16 cellular contexts compared by ENCODE assay signal in the genomic region with DNA sequence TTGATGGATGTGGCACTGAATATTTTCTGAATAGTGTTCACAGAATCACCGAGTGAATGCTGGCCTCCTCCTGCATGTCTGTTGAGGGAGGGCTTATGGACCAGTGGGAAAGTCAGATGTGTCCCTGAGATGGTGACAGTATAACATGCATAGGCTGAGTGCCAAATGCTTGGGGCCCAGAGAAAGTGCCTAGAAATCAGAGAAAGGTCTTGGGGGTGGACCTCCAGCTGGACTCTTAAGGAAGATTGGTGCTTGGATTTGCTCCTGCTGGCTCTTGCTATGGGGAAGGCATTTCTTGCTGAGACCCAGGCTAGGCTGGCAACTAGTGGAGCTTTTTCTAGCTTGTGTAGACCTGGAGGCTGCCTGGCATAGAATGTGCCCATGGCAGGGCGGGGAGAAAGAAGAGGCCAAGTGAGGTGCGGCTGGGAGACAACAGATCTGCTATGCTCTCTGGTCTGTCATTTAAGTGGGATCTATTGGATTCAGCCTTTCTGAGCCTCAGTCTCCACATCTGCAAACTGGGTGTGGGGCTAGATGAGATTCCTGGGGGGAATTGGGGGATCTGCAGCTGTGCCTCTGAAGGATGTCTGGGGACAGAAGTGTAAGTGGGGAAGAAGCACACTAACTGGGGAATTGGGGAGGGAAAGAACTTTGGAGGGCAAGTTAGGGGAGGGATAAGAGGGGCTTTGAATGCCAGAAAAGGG. TPM values are rescaled to one million over a fixed set of nuclear protein-coding genes. Genes with fewer than 3 reads are reported as not detected.
DNase-seq lines count a peak whose midpoint lies in the region; ATAC-seq, FAIRE-seq and TF ChIP-seq lines count a peak whose summit lies in the region.
"Had no signal": no experiment of that assay in that cellular context is flagged by ENCODE, and none has a peak within 500 bp of the region (broad histone marks: within the 10 kb centered on the region; RNA-seq: fewer than 3 reads in every experiment).

No MANE protein-coding gene starts in this region.

- 83% methylated on average over 3 of the region's 3 CpGs for WGBS in HepG2 (ENCODE audit: low lambda C conversion rate)
- 78% methylated on average over 2 of the region's 3 CpGs for WGBS in right lobe of liver (ENCODE audit: insufficient coverage, low coverage, low lambda C conversion rate, missing lambda C conversion rate)
- WGBS in esophagus, 2 donors, result 56 to 60% methylated on average over 3 of the region's 3 CpGs

- H3K27me3 ChIP-seq in HepG2 (ENCODE audit: control insufficient read depth in 1 of 2, insufficient read depth in 2 of 2, low read length in 2 of 2) (no peaks in the 10 kb centered on the region), right lobe of liver (no peaks in the 10 kb centered on the region), esophagus (ENCODE audit: control insufficient read depth in 1 of 2, insufficient read depth in 2 of 2, low read length in 2 of 2) (no peaks in the 10 kb centered on the region), vagina (no peaks in the 10 kb centered on the region)

- H3K4me1 Mint-ChIP-seq in neural crest cell, result peaks cover 58% of the 10 kb centered on the region
- H3K4me1 Mint-ChIP-seq in activated CD8-positive, alpha-beta memory T cell treated with anti-CD3 and anti-CD28 coated beads, Interleukin-2, amount 10 ng/mL, durations not matched to agents 7 days and 5 days, result peaks cover 19% of the 10 kb centered on the region

- no peak for TF ChIP-seq RAD21 in HepG2 (CRISPR knock-in tag; IDR thresholded peaks at IDR 0.05)

- peaks cover 94% of the 10 kb centered on the region for H3K79me2 ChIP-seq in HepG2 (ENCODE audit: insufficient read depth, low read length)

- no peaks in the 10 kb centered on the region for H3K27me3 Mint-ChIP-seq in neural crest cell (ENCODE audit: low read depth)
- H3K27me3 Mint-ChIP-seq in activated CD8-positive, alpha-beta memory T cell treated with anti-CD3 and anti-CD28 coated beads, Interleukin-2, amount 10 ng/mL, durations not matched to agents 7 days and 5 days, result peaks cover 83% of the 10 kb centered on the region

- no peak for FAIRE-seq in HepG2 (lab: Jason Lieb, UNC)
- FAIRE-seq: islet of Langerhans had no signal

- TF ChIP-seq CTCF in HepG2 (CRISPR knock-in tag; IDR thresholded peaks at IDR 0.05) (no peak), right lobe of liver (IDR thresholded peaks at IDR 0.05) (no peak), neural crest cell (conservative IDR thresholded peaks at IDR 0.05) (no peak), vagina (IDR thresholded peaks at IDR 0.05) (no peak)

- H3K36me3 ChIP-seq in HepG2 (replicated peaks in 1 of 2; ENCODE audit: control insufficient read depth in 1 of 2, insufficient read depth in 2 of 2, low read length in 2 of 2) (peaks cover 5 to 28% of the 10 kb centered on the region in 2 experiments), right lobe of liver (no peaks in the 10 kb centered on the region), esophagus (ENCODE audit: control insufficient read depth in 2 of 2, insufficient read depth in 2 of 2, low read length in 1 of 2) (no peaks in the 10 kb centered on the region), vagina (no peaks in the 10 kb centered on the region)
- H3K36me3 ChIP-seq: WERI-Rb-1 had no signal

- H3K4me3 Mint-ChIP-seq in neural crest cell, result no peak overlapping the region
- no peak overlapping the region for H3K4me3 Mint-ChIP-seq in activated CD8-positive, alpha-beta memory T cell treated with anti-CD3 and anti-CD28 coated beads, Interleukin-2, amount 10 ng/mL, durations not matched to agents 7 days and 5 days

- H3K4me1 ChIP-seq in HepG2 (ENCODE audit: insufficient read depth, low read length), result peaks cover 100% of the 10 kb centered on the region
- peaks cover 0 to 37% (median 15%) of the 10 kb centered on the region in 4 donors for H3K4me1 ChIP-seq in right lobe of liver
- H3K4me1 ChIP-seq in esophagus (ENCODE audit: control insufficient read depth in 2 of 2, insufficient read depth in 2 of 2, low read length in 1 of 2), result peaks cover 5 to 10% of the 10 kb centered on the region in 2 donors
- peaks cover 58% of the 10 kb centered on the region for H3K4me1 ChIP-seq in vagina

- BruUV-seq in HepG2 (replicated peaks; lab: Mats Ljungman, UMichigan), result no TSS peak

- H3K9ac ChIP-seq in HepG2 (ENCODE audit: insufficient read depth, low read depth, low read length), result peak overlapping the region; percentile 26; the same call in 1 of the 2 replicates

- peak overlapping the region; percentile 71 for H3K27ac ChIP-seq in HepG2 (ENCODE audit: extremely low read length, insufficient read depth, low read length)
- H3K27ac ChIP-seq in right lobe of liver, result peak overlapping the region in 1 of 3 donors; percentile 60
- peak overlapping the region; percentile 5 to 14 for H3K27ac ChIP-seq in esophagus (ENCODE audit: low read depth in 2 of 2, low read length in 1 of 2)
- peak overlapping the region; percentile 64 for H3K27ac ChIP-seq in vagina
- H3K27ac ChIP-seq: RWPE1, WERI-Rb-1 had no signal

- no peaks in the 10 kb centered on the region for H3K9me3 Mint-ChIP-seq in neural crest cell
- H3K9me3 Mint-ChIP-seq in activated CD8-positive, alpha-beta memory T cell treated with anti-CD3 and anti-CD28 coated beads, Interleukin-2, amount 10 ng/mL, durations not matched to agents 7 days and 5 days (ENCODE audit: low read depth), result no peaks in the 10 kb centered on the region

- TF ChIP-seq POLR2A in HepG2 (IDR thresholded peaks at IDR 0.05; ENCODE audit: insufficient read depth in 1 of 2, low read depth in 2 of 2, low read length in 2 of 2), result no peak
- TF ChIP-seq POLR2A in right lobe of liver (IDR thresholded peaks at IDR 0.05), result no peak
- no peak for TF ChIP-seq POLR2A in vagina (IDR thresholded peaks at IDR 0.05)

- H2AFZ ChIP-seq in HepG2 (ENCODE audit: low read length), result no peak overlapping the region

- CTCF ChIA-PET in HepG2 (lab: Yijun Ruan, JAX; ENCODE audit: low intra/inter-chr PET ratio, low total read pairs), result no interaction called here
- CTCF ChIA-PET in activated CD8-positive, alpha-beta memory T cell treated with anti-CD3 and anti-CD28 coated beads, Interleukin-2, amount 10 ng/mL, durations not matched to agents 7 days and 5 days (lab: Charles Lee), result no interaction called here

- in situ Hi-C loops in HepG2 (cut with HindIII; ENCODE audit: extremely low pct_ligation_motif_present, low pct_unique_long_range_greater_than_20kb), result no loop called here

- peak overlapping the region; percentile 41 for H3K4me2 ChIP-seq in HepG2 (ENCODE audit: low read depth, low read length)

- intact Hi-C loops in HepG2 (cut with micrococcal nuclease; ENCODE audit: unreplicated experiment) (no loop called here), right lobe of liver (cut with DNase I) (no loop called here), vagina (cut with DNase I) (no loop called here)

- peaks cover 35% of the 10 kb centered on the region for H4K20me1 ChIP-seq in HepG2 (ENCODE audit: insufficient read depth, low read length)

- no peaks in the 10 kb centered on the region for H3K36me3 Mint-ChIP-seq in neural crest cell (ENCODE audit: low read depth)
- H3K36me3 Mint-ChIP-seq in activated CD8-positive, alpha-beta memory T cell treated with anti-CD3 and anti-CD28 coated beads, Interleukin-2, amount 10 ng/mL, durations not matched to agents 7 days and 5 days, result no peaks in the 10 kb centered on the region

- POLR2A ChIA-PET in HepG2 (lab: Yijun Ruan, JAX), result interaction anchor here (1.6 kb wide), 1 partner anchor 46 kb away, joined by 3 read pairs; no protein-coding TSS in a partner anchor

- peak overlapping the region; percentile 87 for H3K27ac Mint-ChIP-seq in neural crest cell (ENCODE audit: unreplicated experiment)
- H3K27ac Mint-ChIP-seq in activated CD8-positive, alpha-beta memory T cell treated with anti-CD3 and anti-CD28 coated beads, Interleukin-2, amount 10 ng/mL, durations not matched to agents 7 days and 5 days, result no peak overlapping the region

- ATAC-seq in HepG2 (no peak), right lobe of liver (no peak)
- no peak for ATAC-seq in activated CD8-positive, alpha-beta memory T cell treated with anti-CD3 and anti-CD28 coated beads, Interleukin-2, amount 10 ng/mL, durations not matched to agents 7 days and 5 days
- ATAC-seq: esophagus mucosa had no signal

- H3K4me3 ChIP-seq in HepG2 (replicated peaks in 1 of 3; ENCODE audit: insufficient read depth in 1 of 3, low read depth in 2 of 3, low read length in 3 of 3) (peak overlapping the region in 1 of 3 experiments; percentile 15; a peak in 1 of 6 replicates), right lobe of liver (no peak overlapping the region), esophagus (ENCODE audit: low read depth in 1 of 2, low read length in 2 of 2) (no peak overlapping the region), vagina (no peak overlapping the region)

- DNase-seq in HepG2 (ENCODE audit: low spot score), result no peak
- no peak for DNase-seq in right lobe of liver
- DNase-seq in neural crest cell (ENCODE audit: low read depth, low spot score), result no peak
- no peak for DNase-seq in vagina (ENCODE audit: extremely low spot score in 2 of 2)
- no peak for DNase-seq in activated CD8-positive, alpha-beta memory T cell treated with anti-CD3 and anti-CD28 coated beads, Interleukin-2, amount 10 ng/mL, durations not matched to agents 7 days and 5 days
- no peak for DNase-seq in kidney tubule cell (ENCODE audit: low spot score)
- no peak for DNase-seq in A172 (ENCODE audit: low spot score)
- DNase-seq: activated CD8-positive, alpha-beta memory T cell treated with anti-CD3 and anti-CD28 coated beads for 24 hours; amniotic stem cell; NCI-H1436; stimulated activated naive CD4-positive, alpha-beta T cell treated with Interleukin-2 at 50 U/mL for 16 hours; WERI-Rb-1 had no signal

- no peak for TF ChIP-seq EP300 in HepG2 (IDR thresholded peaks at IDR 0.05; ENCODE audit: low read depth in 2 of 2, low read length in 2 of 2)
- no peak for TF ChIP-seq EP300 in HepG2 (CRISPR knock-in tag; IDR thresholded peaks at IDR 0.05; ENCODE audit: borderline replicate concordance)

- H3K9me3 ChIP-seq in HepG2 (ENCODE audit: low read length) (no peaks in the 10 kb centered on the region), right lobe of liver (no peaks in the 10 kb centered on the region), esophagus (ENCODE audit: control insufficient read depth in 2 of 2, insufficient read depth in 1 of 2, low read depth in 1 of 2, low read length in 1 of 2) (no peaks in the 10 kb centered on the region), vagina (no peaks in the 10 kb centered on the region)

RNA-seq across cellular contexts. Expression of a gene that starts 27.4 kb away (rescaled TPM):
- 17.6 and 36.7 TPM in 2 replicates for total RNA-seq in HepG2 (2016; rRNA removed; fragmentation: Illumina TruSeq; extraction: Trizol)
- total RNA-seq in HepG2 (2016; cell fraction: cytosol; rRNA removed; fragmentation: Illumina TruSeq; extraction: Trizol; ENCODE audit: low read depth), result 6.8 and 7.3 TPM in 2 replicates
- total RNA-seq in HepG2 (2016; cell fraction: insoluble cytoplasmic fraction; rRNA removed; fragmentation: Illumina TruSeq; extraction: Trizol), result 15.3 and 36.6 TPM in 2 replicates
- total RNA-seq in HepG2 (2016; cell fraction: membrane; rRNA removed; fragmentation: Illumina TruSeq; extraction: Trizol), result 18.5 and 19.0 TPM in 2 replicates
- 35.5 and 42.6 TPM in 2 replicates for total RNA-seq in HepG2 (2016; cell fraction: nucleus; rRNA removed; fragmentation: Illumina TruSeq; extraction: Trizol)
- 17.4 and 20.3 TPM in 2 replicates for polyA plus RNA-seq in HepG2 (2011; rRNA removed)
- polyA plus RNA-seq in HepG2 (2011; cell fraction: cytosol; rRNA removed), result 12.9 and 24.5 TPM in 2 replicates
- 30.8 and 41.2 TPM in 2 replicates for polyA plus RNA-seq in HepG2 (2011; cell fraction: nucleus; rRNA removed)
- 19.0 and 20.9 TPM in 2 replicates for polyA plus RNA-seq in HepG2 (2012)
- 3.0 and 3.4 TPM in 2 replicates for polyA plus RNA-seq in HepG2 (2016; cell fraction: cytosol; fragmentation: Illumina TruSeq; extraction: Trizol; ENCODE audit: low read depth)
- polyA plus RNA-seq in HepG2 (2016; cell fraction: insoluble cytoplasmic fraction; fragmentation: Illumina TruSeq; extraction: Trizol; ENCODE audit: low read depth), result 14.9 and 16.9 TPM in 2 replicates
- polyA plus RNA-seq in HepG2 (2016; cell fraction: membrane; fragmentation: Illumina TruSeq; extraction: Trizol; ENCODE audit: low read depth), result 7.9 and 8.5 TPM in 2 replicates
- polyA plus RNA-seq in HepG2 (2016; cell fraction: nucleus; fragmentation: Illumina TruSeq; extraction: Trizol; ENCODE audit: insufficient read depth, low read depth), result 54.3 and 62.4 TPM in 2 replicates
- polyA minus RNA-seq in HepG2 (2011; rRNA and poly(A)+ RNA removed; ENCODE audit: low replicate concordance), result 2.0 and 68.2 TPM in 2 replicates
- 28.7 and 38.5 TPM in 2 replicates for polyA minus RNA-seq in HepG2 (2011; cell fraction: cytosol; rRNA and poly(A)+ RNA removed)
- polyA minus RNA-seq in HepG2 (2011; cell fraction: nucleus; rRNA and poly(A)+ RNA removed), result 19.8 and 22.1 TPM in 2 replicates
- total RNA-seq in right lobe of liver, result 1 to 10 TPM; 5.8 to 9.2 (median 6.9) TPM
- polyA plus RNA-seq in esophagus, result 1 to 10 TPM; 1.6 to 2.8 TPM
- 18.5 and 18.9 TPM in 2 replicates for total RNA-seq in neural crest cell
- total RNA-seq in vagina, result 7.9 TPM
- total RNA-seq in activated CD8-positive, alpha-beta memory T cell treated with anti-CD3 and anti-CD28 coated beads, Interleukin-2, amount 10 ng/mL, durations not matched to agents 7 days and 5 days, result under 1 TPM; 0.26 to 0.79 TPM
- 3.0 and 3.8 TPM in 2 replicates for total RNA-seq in A172 (2014; rRNA removed; shearing (Covaris generic))
